ENCODE assay signal across 15 cellular contexts in the genomic region with DNA sequence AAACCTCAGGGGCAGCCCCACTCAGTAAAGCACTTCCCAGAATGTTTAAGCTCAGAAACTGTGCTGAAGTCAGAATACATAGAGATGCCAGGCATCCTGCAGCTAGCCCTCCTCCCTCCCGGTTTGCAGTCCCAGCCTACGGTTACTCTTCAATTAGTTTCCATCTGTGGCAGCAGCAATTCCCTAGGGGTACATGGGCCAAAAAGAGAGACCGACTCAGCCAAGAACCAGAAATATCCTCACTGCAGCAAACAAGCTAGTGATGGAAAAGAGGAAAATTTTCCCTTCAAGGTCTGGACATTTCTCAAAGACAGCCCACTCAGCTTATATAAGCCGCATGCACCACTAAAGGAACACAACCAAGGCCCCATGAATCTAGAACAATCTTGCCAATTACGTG.
"Had no signal": no experiment of that assay in that cellular context is flagged by ENCODE, and none has a peak within 500 bp of the region (broad histone marks: within the 10 kb centered on the region; RNA-seq: fewer than 3 reads in every experiment).

No MANE protein-coding gene starts in this region.

- H3K4me1 ChIP-seq: body of pancreas, lower lobe of right lung had no signal

- H3K27ac ChIP-seq: body of pancreas, lower lobe of right lung had no signal

- H3K4me3 ChIP-seq: body of pancreas, lower lobe of right lung, tibial nerve had no signal

- DNase-seq: activated B cell treated with CpG ODN at 0.5 μM for 24 hours; activated CD4-positive, alpha-beta T cell treated with anti-CD3 and anti-CD28 coated beads, Interleukin-2, amount 10 ng/mL, durations not matched to agents 24 days and 14 days; activated naive CD4-positive, alpha-beta T cell treated with anti-CD3 and anti-CD28 coated beads for 36 hours; body of pancreas; dermis blood vessel endothelial cell; endodermal cell; erythroblast; kidney glomerular epithelial cell; lower lobe of right lung; natural killer cell; nucleus accumbens; stimulated activated CD4-positive, alpha-beta T cell treated with anti-CD3 and anti-CD28 coated beads, Interleukin-4, amount 100 ng/mL, for 1 hour; stimulated activated CD8-positive, alpha-beta memory T cell treated with anti-CD3 and anti-CD28 coated beads, Interleukin-4, amount 100 ng/mL, for 48 hours; T-helper 2 cell had no signal

- H3K9me3 ChIP-seq: body of pancreas, lower lobe of right lung, tibial nerve had no signal

- H3K36me3 ChIP-seq: lower lobe of right lung, tibial nerve had no signal

- ATAC-seq: body of pancreas, lower lobe of right lung, natural killer cell had no signal

- H3K27me3 ChIP-seq: body of pancreas, tibial nerve had no signal
